In the genomic region with DNA sequence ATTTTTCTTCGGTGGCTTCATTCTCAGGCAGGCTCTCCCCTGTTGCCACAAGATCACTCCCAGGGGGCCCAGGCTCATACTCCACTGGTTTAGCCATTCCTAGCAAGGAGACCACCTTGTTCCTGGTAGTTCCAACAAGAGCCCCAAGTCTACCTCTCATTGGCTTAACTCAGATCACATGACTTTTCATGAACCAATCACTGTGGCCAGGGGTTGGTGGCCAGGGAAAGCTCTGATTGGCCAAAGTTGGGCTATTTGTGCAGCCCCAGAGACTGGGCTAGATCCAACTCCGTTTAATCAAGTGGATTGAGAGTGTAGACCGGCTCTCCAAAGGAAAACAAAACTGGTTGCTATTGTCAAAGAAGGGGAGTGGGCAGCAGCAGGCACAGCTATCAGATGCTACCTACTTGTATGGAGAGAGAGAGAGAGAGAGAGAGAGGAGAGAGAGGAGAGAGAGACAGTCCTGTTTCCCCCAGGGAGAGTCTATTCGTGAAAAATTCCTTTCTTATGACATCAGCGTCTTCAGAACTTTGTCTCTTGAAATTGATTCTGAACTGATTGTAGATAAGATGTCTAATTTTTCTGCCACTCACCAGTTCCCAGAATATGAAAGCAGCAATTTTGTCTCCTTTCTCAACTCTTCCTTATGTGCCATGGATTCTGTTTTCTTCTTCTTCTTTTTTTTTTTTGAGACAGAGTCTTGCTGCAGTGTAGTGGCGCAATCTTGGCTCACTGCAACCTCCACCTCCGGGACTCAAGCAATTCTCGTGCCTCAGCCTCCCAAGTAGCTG, we compare ENCODE assay signal across 1 cellular context.
A peak's percentile ranks its signal among the peaks of the same experiment; 100 is the strongest.
TF ChIP-seq lines count a peak whose summit lies in the region.

No MANE protein-coding gene starts in this region.

TF ChIP-seq in HEK293, 187 proteins besides CTCF, POLR2A, EP300 and RAD21 (continued from another document):
- TF ChIP-seq, protein P1, sequence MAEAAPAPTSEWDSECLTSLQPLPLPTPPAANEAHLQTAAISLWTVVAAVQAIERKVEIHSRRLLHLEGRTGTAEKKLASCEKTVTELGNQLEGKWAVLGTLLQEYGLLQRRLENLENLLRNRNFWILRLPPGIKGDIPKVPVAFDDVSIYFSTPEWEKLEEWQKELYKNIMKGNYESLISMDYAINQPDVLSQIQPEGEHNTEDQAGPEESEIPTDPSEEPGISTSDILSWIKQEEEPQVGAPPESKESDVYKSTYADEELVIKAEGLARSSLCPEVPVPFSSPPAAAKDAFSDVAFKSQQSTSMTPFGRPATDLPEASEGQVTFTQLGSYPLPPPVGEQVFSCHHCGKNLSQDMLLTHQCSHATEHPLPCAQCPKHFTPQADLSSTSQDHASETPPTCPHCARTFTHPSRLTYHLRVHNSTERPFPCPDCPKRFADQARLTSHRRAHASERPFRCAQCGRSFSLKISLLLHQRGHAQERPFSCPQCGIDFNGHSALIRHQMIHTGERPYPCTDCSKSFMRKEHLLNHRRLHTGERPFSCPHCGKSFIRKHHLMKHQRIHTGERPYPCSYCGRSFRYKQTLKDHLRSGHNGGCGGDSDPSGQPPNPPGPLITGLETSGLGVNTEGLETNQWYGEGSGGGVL (tag by site-specific recombination; IDR thresholded peaks at IDR 0.05): 0 out of 2 replicates have a peak, but pooled peaks have one; percentile 22
- 0 out of 2 replicates have a peak, but pooled peaks have one; percentile 55 for TF ChIP-seq ZEB2 (tag by site-specific recombination; IDR thresholded peaks at IDR 0.05)
- no peak for TF ChIP-seq HOXC10 (CRISPR knock-in tag; IDR thresholded peaks at IDR 0.05)
- TF ChIP-seq ZNF596 (tag by site-specific recombination; IDR thresholded peaks at IDR 0.05): peak; percentile 95
- peak; percentile 23; the same call in 1 of the 2 replicates for TF ChIP-seq ZFP69B (tag by site-specific recombination; IDR thresholded peaks at IDR 0.05)
- peak; percentile 14; the same call in 1 of the 2 replicates for TF ChIP-seq ATF2 (tag by site-specific recombination; IDR thresholded peaks at IDR 0.05; ENCODE audit: low read depth)
- TF ChIP-seq ZNF416 (tag by site-specific recombination; IDR thresholded peaks at IDR 0.05): no peak
- TF ChIP-seq ZBTB44 (tag by site-specific recombination; IDR thresholded peaks at IDR 0.05): no peak
- TF ChIP-seq, protein P2, sequence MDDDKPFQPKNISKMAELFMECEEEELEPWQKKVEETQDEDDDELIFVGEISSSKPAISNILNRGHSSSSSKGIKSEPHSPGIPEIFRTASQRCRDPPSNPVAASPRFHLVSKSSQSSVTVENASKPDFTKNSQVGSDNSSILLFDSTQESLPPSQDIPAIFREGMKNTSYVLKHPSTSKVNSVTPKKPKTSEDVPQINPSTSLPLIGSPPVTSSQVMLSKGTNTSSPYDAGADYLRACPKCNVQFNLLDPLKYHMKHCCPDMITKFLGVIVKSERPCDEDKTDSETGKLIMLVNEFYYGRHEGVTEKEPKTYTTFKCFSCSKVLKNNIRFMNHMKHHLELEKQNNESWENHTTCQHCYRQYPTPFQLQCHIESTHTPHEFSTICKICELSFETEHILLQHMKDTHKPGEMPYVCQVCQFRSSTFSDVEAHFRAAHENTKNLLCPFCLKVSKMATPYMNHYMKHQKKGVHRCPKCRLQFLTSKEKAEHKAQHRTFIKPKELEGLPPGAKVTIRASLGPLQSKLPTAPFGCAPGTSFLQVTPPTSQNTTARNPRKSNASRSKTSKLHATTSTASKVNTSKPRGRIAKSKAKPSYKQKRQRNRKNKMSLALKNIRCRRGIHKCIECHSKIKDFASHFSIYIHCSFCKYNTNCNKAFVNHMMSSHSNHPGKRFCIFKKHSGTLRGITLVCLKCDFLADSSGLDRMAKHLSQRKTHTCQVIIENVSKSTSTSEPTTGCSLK (tag by site-specific recombination; IDR thresholded peaks at IDR 0.05): no peak
- TF ChIP-seq ZNF514 (tag by site-specific recombination; IDR thresholded peaks at IDR 0.05): no peak
- TF ChIP-seq OVOL3 (tag by site-specific recombination; IDR thresholded peaks at IDR 0.05): no peak
- 0 out of 2 replicates have a peak, but pooled peaks have one; percentile 30 for TF ChIP-seq BCL11B (tag by site-specific recombination; IDR thresholded peaks at IDR 0.05; ENCODE audit: low read depth)
- TF ChIP-seq ZNF184 (tag by site-specific recombination; IDR thresholded peaks at IDR 0.05): no peak
- TF ChIP-seq MZF1 (tag by site-specific recombination; IDR thresholded peaks at IDR 0.05; ENCODE audit: borderline replicate concordance): peak; percentile 59
- TF ChIP-seq ZNF24 (tag by site-specific recombination; IDR thresholded peaks at IDR 0.05): peak; percentile 31; the same call in 1 of the 2 replicates
- peak; percentile 60 for TF ChIP-seq ZXDB (tag by site-specific recombination; IDR thresholded peaks at IDR 0.05)
- TF ChIP-seq ZNF521 (tag by site-specific recombination; IDR thresholded peaks at IDR 0.05): no peak
- TF ChIP-seq, protein P3, sequence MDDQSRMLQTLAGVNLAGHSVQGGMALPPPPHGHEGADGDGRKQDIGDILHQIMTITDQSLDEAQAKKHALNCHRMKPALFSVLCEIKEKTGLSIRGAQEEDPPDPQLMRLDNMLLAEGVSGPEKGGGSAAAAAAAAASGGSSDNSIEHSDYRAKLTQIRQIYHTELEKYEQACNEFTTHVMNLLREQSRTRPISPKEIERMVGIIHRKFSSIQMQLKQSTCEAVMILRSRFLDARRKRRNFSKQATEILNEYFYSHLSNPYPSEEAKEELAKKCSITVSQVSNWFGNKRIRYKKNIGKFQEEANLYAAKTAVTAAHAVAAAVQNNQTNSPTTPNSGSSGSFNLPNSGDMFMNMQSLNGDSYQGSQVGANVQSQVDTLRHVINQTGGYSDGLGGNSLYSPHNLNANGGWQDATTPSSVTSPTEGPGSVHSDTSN (CRISPR knock-in tag; IDR thresholded peaks at IDR 0.05): no peak
- TF ChIP-seq KLF8 (tag by site-specific recombination; IDR thresholded peaks at IDR 0.05): peak; percentile 87
- TF ChIP-seq, protein P4, sequence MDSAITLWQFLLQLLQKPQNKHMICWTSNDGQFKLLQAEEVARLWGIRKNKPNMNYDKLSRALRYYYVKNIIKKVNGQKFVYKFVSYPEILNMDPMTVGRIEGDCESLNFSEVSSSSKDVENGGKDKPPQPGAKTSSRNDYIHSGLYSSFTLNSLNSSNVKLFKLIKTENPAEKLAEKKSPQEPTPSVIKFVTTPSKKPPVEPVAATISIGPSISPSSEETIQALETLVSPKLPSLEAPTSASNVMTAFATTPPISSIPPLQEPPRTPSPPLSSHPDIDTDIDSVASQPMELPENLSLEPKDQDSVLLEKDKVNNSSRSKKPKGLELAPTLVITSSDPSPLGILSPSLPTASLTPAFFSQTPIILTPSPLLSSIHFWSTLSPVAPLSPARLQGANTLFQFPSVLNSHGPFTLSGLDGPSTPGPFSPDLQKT (IDR thresholded peaks at IDR 0.05; ENCODE audit: borderline replicate concordance, low read depth, low read length): no peak
- TF ChIP-seq IKZF3 (tag by site-specific recombination; IDR thresholded peaks at IDR 0.05): no peak
- no peak for TF ChIP-seq ZNF677 (tag by site-specific recombination; IDR thresholded peaks at IDR 0.05)
- TF ChIP-seq ZNF16 (tag by site-specific recombination; IDR thresholded peaks at IDR 0.05; ENCODE audit: low read depth): no peak
- TF ChIP-seq ZNF792 (tag by site-specific recombination; IDR thresholded peaks at IDR 0.05): no peak
- peak; percentile 36; the same call in 1 of the 2 replicates for TF ChIP-seq KLF16 (tag by site-specific recombination; IDR thresholded peaks at IDR 0.05)
- peak; percentile 46; the same call in 1 of the 2 replicates for TF ChIP-seq SP7 (tag by site-specific recombination; IDR thresholded peaks at IDR 0.05)
- TF ChIP-seq, protein P5, sequence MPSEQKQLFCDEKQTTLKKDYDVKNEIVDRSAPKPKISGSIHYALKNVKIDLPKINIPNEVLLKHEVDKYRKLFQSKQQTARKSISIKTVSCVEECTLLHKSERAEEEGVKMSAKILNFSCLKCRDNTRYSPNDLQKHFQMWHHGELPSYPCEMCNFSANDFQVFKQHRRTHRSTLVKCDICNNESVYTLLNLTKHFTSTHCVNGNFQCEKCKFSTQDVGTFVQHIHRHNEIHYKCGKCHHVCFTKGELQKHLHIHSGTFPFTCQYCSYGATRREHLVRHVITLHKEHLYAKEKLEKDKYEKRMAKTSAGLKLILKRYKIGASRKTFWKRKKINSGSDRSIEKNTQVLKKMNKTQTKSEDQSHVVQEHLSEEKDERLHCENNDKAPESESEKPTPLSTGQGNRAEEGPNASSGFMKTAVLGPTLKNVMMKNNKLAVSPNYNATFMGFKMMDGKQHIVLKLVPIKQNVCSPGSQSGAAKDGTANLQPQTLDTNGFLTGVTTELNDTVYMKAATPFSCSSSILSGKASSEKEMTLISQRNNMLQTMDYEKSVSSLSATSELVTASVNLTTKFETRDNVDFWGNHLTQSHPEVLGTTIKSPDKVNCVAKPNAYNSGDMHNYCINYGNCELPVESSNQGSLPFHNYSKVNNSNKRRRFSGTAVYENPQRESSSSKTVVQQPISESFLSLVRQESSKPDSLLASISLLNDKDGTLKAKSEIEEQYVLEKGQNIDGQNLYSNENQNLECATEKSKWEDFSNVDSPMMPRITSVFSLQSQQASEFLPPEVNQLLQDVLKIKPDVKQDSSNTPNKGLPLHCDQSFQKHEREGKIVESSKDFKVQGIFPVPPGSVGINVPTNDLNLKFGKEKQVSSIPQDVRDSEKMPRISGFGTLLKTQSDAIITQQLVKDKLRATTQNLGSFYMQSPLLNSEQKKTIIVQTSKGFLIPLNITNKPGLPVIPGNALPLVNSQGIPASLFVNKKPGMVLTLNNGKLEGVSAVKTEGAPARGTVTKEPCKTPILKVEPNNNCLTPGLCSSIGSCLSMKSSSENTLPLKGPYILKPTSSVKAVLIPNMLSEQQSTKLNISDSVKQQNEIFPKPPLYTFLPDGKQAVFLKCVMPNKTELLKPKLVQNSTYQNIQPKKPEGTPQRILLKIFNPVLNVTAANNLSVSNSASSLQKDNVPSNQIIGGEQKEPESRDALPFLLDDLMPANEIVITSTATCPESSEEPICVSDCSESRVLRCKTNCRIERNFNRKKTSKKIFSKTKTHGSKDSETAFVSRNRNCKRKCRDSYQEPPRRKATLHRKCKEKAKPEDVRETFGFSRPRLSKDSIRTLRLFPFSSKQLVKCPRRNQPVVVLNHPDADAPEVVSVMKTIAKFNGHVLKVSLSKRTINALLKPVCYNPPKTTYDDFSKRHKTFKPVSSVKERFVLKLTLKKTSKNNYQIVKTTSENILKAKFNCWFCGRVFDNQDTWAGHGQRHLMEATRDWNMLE (tag by site-specific recombination; conservative IDR thresholded peaks at IDR 0.05; ENCODE audit: low read depth): 0 out of 2 replicates have a peak, but pooled peaks have one; percentile 15
- TF ChIP-seq SP2 (tag by site-specific recombination; IDR thresholded peaks at IDR 0.05): peak; percentile 44
- TF ChIP-seq, protein P6, sequence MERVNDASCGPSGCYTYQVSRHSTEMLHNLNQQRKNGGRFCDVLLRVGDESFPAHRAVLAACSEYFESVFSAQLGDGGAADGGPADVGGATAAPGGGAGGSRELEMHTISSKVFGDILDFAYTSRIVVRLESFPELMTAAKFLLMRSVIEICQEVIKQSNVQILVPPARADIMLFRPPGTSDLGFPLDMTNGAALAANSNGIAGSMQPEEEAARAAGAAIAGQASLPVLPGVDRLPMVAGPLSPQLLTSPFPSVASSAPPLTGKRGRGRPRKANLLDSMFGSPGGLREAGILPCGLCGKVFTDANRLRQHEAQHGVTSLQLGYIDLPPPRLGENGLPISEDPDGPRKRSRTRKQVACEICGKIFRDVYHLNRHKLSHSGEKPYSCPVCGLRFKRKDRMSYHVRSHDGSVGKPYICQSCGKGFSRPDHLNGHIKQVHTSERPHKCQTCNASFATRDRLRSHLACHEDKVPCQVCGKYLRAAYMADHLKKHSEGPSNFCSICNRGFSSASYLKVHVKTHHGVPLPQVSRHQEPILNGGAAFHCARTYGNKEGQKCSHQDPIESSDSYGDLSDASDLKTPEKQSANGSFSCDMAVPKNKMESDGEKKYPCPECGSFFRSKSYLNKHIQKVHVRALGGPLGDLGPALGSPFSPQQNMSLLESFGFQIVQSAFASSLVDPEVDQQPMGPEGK (tag by site-specific recombination; IDR thresholded peaks at IDR 0.05): no peak
- no peak; the same call in 1 of the 2 replicates for TF ChIP-seq ZNF707 (tag by site-specific recombination; IDR thresholded peaks at IDR 0.05)
- no peak for TF ChIP-seq ZNF266 (tag by site-specific recombination; IDR thresholded peaks at IDR 0.05; ENCODE audit: low read depth)
- no peak for TF ChIP-seq ZSCAN23 (tag by site-specific recombination; IDR thresholded peaks at IDR 0.05)
